Comparison of ENCODE assay signal across 8 cellular contexts in the genomic region with DNA sequence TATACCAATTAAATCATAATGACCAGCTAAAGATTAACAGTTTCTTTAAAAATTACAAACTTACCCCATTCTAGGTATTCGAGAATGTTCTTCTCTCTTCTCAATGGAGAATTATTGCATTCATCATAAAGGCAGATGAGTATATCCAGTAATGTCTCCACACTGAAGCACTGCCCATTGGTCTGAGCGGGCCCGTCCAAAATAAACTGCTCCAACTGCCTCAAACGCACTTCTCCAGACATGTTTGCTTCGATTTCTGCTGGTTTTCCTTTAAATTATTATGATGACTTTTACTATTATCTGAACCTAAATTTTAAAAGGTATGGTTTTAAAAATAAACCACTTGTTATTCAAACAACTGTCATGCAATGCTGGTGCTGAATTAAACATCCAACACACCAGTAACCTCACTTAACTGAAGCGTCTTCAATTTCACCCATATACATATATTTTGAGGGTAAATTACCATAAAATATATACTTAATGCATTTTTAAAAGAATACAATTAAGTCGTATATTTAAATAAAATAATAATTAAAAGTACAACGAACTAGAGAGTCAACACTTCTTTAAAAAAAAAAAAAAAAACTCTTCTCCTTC. TPM values are rescaled to one million over a fixed set of nuclear protein-coding genes. Genes with fewer than 3 reads are reported as not detected.
A peak's percentile ranks its signal among the peaks of the same experiment; 100 is the strongest.
DNase-seq lines count a peak whose midpoint lies in the region; ATAC-seq and TF ChIP-seq lines count a peak whose summit lies in the region.

No MANE protein-coding gene starts in this region.

- H3K4me1 Mint-ChIP-seq in activated CD4-positive, alpha-beta memory T cell treated with anti-CD3 and anti-CD28 coated beads for 36 hours (ENCODE audit: low read depth) = peaks cover 10% of the 10 kb centered on the region

- H3K9me3 ChIP-seq in right atrium auricular region (no peaks in the 10 kb centered on the region), gastrocnemius medialis (no peaks in the 10 kb centered on the region)

- peaks cover 44% of the 10 kb centered on the region for H3K27me3 Mint-ChIP-seq in activated CD4-positive, alpha-beta memory T cell treated with anti-CD3 and anti-CD28 coated beads for 36 hours

- H3K4me3 Mint-ChIP-seq in activated CD4-positive, alpha-beta memory T cell treated with anti-CD3 and anti-CD28 coated beads for 36 hours = peak overlapping the region; percentile 77

- intact Hi-C loops in activated CD4-positive, alpha-beta memory T cell treated with anti-CD3 and anti-CD28 coated beads for 36 hours (cut with micrococcal nuclease) = no loop called here
- intact Hi-C loops in gastrocnemius medialis (cut with DNase I; ENCODE audit: low total_unique reads) = loop anchor here (2.0 to 10.0 kb wide), 5 partner anchors 40 to 630 kb away; partner anchors contain the start of gene WNT9A

- H3K27ac ChIP-seq in 22Rv1 = peak overlapping the region; percentile 82
- H3K27ac ChIP-seq in right atrium auricular region = peak overlapping the region; percentile 93 to 95
- H3K27ac ChIP-seq in gastrocnemius medialis = peak overlapping the region; percentile 92 to 97 (median 94)

- H3K27ac Mint-ChIP-seq in activated CD4-positive, alpha-beta memory T cell treated with anti-CD3 and anti-CD28 coated beads for 36 hours = no peak overlapping the region

- H3K4me1 ChIP-seq in right atrium auricular region = peaks cover 0 to 27% of the 10 kb centered on the region in 2 donors
- peaks cover 5 to 25% of the 10 kb centered on the region in 2 donors for H3K4me1 ChIP-seq in gastrocnemius medialis

- in situ Hi-C loops in gastrocnemius medialis (cut with MboI; ENCODE audit: low sequenced_read_pairs in 4 of 4) = no loop called here

- peak overlapping the region; percentile 87 for H3K4me3 ChIP-seq in GM08714 (ENCODE audit: low read length)
- peak overlapping the region; percentile 69 to 91 for H3K4me3 ChIP-seq in right atrium auricular region
- H3K4me3 ChIP-seq in gastrocnemius medialis = peak overlapping the region; percentile 77 to 93 (median 86)

- H3K36me3 ChIP-seq in right atrium auricular region = no peaks in the 10 kb centered on the region
- no peaks in the 10 kb centered on the region for H3K36me3 ChIP-seq in gastrocnemius medialis

- TF ChIP-seq POLR2A in gastrocnemius medialis (IDR thresholded peaks at IDR 0.05) = no peak

- POLR2A ChIA-PET in activated CD4-positive, alpha-beta memory T cell treated with anti-CD3 and anti-CD28 coated beads for 36 hours (lab: Charles Lee) = interaction anchor here (0.6 kb wide), 1 partner anchor 33 kb away, joined by 3 read pairs; no protein-coding TSS in a partner anchor

- CTCF ChIA-PET in activated CD4-positive, alpha-beta memory T cell treated with anti-CD3 and anti-CD28 coated beads for 36 hours (lab: Charles Lee) = no interaction called here

- no peak for TF ChIP-seq CTCF in 22Rv1 (IDR thresholded peaks at IDR 0.05)
- TF ChIP-seq CTCF in right atrium auricular region (IDR thresholded peaks at IDR 0.05) = no peak
- TF ChIP-seq CTCF in gastrocnemius medialis (IDR thresholded peaks at IDR 0.05 in 4 of 5, conservative IDR thresholded peaks at IDR 0.05 in 1 of 5) = no peak

- ATAC-seq in gastrocnemius medialis (no peak), GM19324 (IDR thresholded peaks at IDR 0.05; ENCODE audit: low FRiP score, unreplicated experiment) (no peak)

- no peak for DNase-seq in activated CD4-positive, alpha-beta memory T cell treated with anti-CD3 and anti-CD28 coated beads for 36 hours
- no peak for DNase-seq in right atrium auricular region (ENCODE audit: low spot score)
- no peak for DNase-seq in gastrocnemius medialis
- no peak for DNase-seq in NCI-H226
- no peak for DNase-seq in activated CD8-positive, alpha-beta memory T cell treated with anti-CD3 and anti-CD28 coated beads, Interleukin-2, amount 50 U/mL, for 4 hours

- H3K27me3 ChIP-seq in right atrium auricular region (no peaks in the 10 kb centered on the region), gastrocnemius medialis (no peaks in the 10 kb centered on the region)

- no peaks in the 10 kb centered on the region for H3K9me3 Mint-ChIP-seq in activated CD4-positive, alpha-beta memory T cell treated with anti-CD3 and anti-CD28 coated beads for 36 hours

- peaks cover 2% of the 10 kb centered on the region for H3K36me3 Mint-ChIP-seq in activated CD4-positive, alpha-beta memory T cell treated with anti-CD3 and anti-CD28 coated beads for 36 hours

RNA-seq across cellular contexts. Expression of gene CDC42BPA, which starts 1.3 kb away (rescaled TPM):
- total RNA-seq in activated CD4-positive, alpha-beta memory T cell treated with anti-CD3 and anti-CD28 coated beads for 36 hours = 1 to 10 TPM; 2.1 to 3.1 TPM
- 10 to 100 TPM; 26.0 to 32.0 TPM for total RNA-seq in right atrium auricular region
- 10 to 100 TPM; 13.9 to 30.6 (median 16.6) TPM for total RNA-seq in gastrocnemius medialis
